Comparison of ENCODE assay signal across 14 cellular contexts in genomic region chr12:131986361-131986760, GRCh38.
"Had no signal": no experiment of that assay in that cellular context is flagged by ENCODE, and none has a peak within 500 bp of the region (broad histone marks: within the 10 kb centered on the region; RNA-seq: fewer than 3 reads in every experiment).

No MANE protein-coding gene starts in this region.

- H3K27ac Mint-ChIP-seq: activated naive CD8-positive, alpha-beta T cell; effector memory CD8-positive, alpha-beta T cell; type B pancreatic cell had no signal

- H3K4me1 ChIP-seq: right lobe of liver had no signal

- H3K9me3 ChIP-seq: right lobe of liver, spleen had no signal

- H3K4me3 Mint-ChIP-seq: activated CD8-positive, alpha-beta T cell treated with anti-CD3 and anti-CD28 coated beads for 36 hours; activated naive CD8-positive, alpha-beta T cell; effector memory CD8-positive, alpha-beta T cell; type B pancreatic cell had no signal

- H3K9me3 Mint-ChIP-seq: activated CD8-positive, alpha-beta T cell treated with anti-CD3 and anti-CD28 coated beads for 36 hours; dendritic cell treated with granulocyte-macrophage colony-stimulating factor and Interleukin-4, amounts not matched to agents 40 ng/mL and 50 ng/mL, for 4 days; effector memory CD8-positive, alpha-beta T cell; type B pancreatic cell had no signal

- ATAC-seq: activated CD8-positive, alpha-beta T cell treated with anti-CD3 and anti-CD28 coated beads for 36 hours; effector memory CD8-positive, alpha-beta T cell; right lobe of liver had no signal

- DNase-seq: activated CD8-positive, alpha-beta T cell treated with anti-CD3 and anti-CD28 coated beads for 36 hours; activated T-cell treated with anti-CD3 and anti-CD28 coated beads for 4 hours; amygdala; cerebellar nuclear complex; effector memory CD8-positive, alpha-beta T cell; hypothalamus; spleen; stimulated activated CD4-positive, alpha-beta T cell treated with anti-CD3 and anti-CD28 coated beads, Interleukin-1b, Interleukin-23, amount 100 ng/mL, for 48 hours; stimulated activated naive CD4-positive, alpha-beta T cell; T1000 had no signal

- H3K4me3 ChIP-seq: right lobe of liver had no signal

- H3K27me3 Mint-ChIP-seq: activated CD8-positive, alpha-beta T cell treated with anti-CD3 and anti-CD28 coated beads for 36 hours; activated naive CD8-positive, alpha-beta T cell; dendritic cell treated with granulocyte-macrophage colony-stimulating factor and Interleukin-4, amounts not matched to agents 40 ng/mL and 50 ng/mL, for 4 days; effector memory CD8-positive, alpha-beta T cell; type B pancreatic cell had no signal

- H3K27me3 ChIP-seq: right lobe of liver, spleen had no signal

- H3K27ac ChIP-seq: right lobe of liver had no signal
